Comparison of ENCODE assay signal across 1 cellular context in the genomic region with DNA sequence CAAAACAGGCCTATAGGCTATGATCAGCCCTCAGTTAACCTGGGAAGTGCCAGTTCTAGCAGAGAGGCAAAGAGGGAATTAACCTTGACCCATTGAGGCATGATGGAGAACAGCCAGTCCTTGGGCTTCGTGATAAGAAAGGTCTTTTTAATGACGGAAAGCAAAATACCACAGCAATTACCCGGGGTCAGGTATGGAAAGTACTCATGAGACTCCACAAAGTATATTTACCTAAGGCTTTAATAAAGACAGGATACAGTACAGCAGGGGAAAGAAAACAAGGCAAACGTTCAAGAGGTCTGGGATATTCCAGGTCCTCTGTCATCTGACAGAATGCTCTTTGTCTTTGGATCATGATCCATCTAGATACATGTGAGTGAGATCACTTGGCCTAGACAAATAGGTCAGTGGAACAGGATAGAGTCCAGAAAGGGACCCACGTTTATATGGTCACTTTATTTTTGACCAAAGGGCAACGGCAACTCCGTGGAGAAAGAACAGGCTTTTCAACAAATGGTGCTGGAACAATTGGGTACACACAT.
TF ChIP-seq lines count a peak whose summit lies in the region.

No MANE protein-coding gene starts in this region.

TF ChIP-seq in HepG2, 621 proteins besides CTCF, POLR2A, EP300 and RAD21 (continued from another document and continues in another):
- TF ChIP-seq, protein P1, sequence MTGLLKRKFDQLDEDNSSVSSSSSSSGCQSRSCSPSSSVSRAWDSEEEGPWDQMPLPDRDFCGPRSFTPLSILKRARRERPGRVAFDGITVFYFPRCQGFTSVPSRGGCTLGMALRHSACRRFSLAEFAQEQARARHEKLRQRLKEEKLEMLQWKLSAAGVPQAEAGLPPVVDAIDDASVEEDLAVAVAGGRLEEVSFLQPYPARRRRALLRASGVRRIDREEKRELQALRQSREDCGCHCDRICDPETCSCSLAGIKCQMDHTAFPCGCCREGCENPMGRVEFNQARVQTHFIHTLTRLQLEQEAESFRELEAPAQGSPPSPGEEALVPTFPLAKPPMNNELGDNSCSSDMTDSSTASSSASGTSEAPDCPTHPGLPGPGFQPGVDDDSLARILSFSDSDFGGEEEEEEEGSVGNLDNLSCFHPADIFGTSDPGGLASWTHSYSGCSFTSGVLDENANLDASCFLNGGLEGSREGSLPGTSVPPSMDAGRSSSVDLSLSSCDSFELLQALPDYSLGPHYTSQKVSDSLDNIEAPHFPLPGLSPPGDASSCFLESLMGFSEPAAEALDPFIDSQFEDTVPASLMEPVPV (CRISPR knock-in tag; IDR thresholded peaks at IDR 0.05), result no peak
- TF ChIP-seq REPIN1 (CRISPR knock-in tag; IDR thresholded peaks at IDR 0.05; ENCODE audit: borderline replicate concordance, low read depth) (no peak), ZNF382 (CRISPR knock-in tag; IDR thresholded peaks at IDR 0.05; ENCODE audit: borderline replicate concordance) (no peak), GABPA (IDR thresholded peaks at IDR 0.05; ENCODE audit: low read depth, low read length) (no peak), GABPA (CRISPR knock-in tag; IDR thresholded peaks at IDR 0.05; ENCODE audit: low read depth) (peak; percentile 44), SNAPC2 (CRISPR knock-in tag; IDR thresholded peaks at IDR 0.05) (no peak), HHEX (CRISPR knock-in tag; IDR thresholded peaks at IDR 0.05) (peak; percentile 74; the same call in 1 of the 2 replicates), ZNF101 (CRISPR knock-in tag; IDR thresholded peaks at IDR 0.05; ENCODE audit: borderline replicate concordance, low read depth) (no peak), SIX1 (CRISPR knock-in tag; IDR thresholded peaks at IDR 0.05; ENCODE audit: borderline replicate concordance) (peak; percentile 75; the same call in 1 of the 2 replicates), ISL2 (CRISPR knock-in tag; IDR thresholded peaks at IDR 0.05) (peak; percentile 98), EHMT2 (IDR thresholded peaks at IDR 0.05; ENCODE audit: borderline replicate concordance, low read depth, low read length) (peak; percentile 92; the same call in 1 of the 2 replicates), ATRX (CRISPR knock-in tag; IDR thresholded peaks at IDR 0.05; ENCODE audit: borderline replicate concordance) (no peak), ZNF230 (CRISPR knock-in tag; IDR thresholded peaks at IDR 0.05) (no peak), KMT2A (CRISPR knock-in tag; IDR thresholded peaks at IDR 0.05) (peak; percentile 51; the same call in 1 of the 2 replicates), RFXAP (CRISPR knock-in tag; IDR thresholded peaks at IDR 0.05; ENCODE audit: borderline replicate concordance) (no peak), YEATS4 (CRISPR knock-in tag; IDR thresholded peaks at IDR 0.05; ENCODE audit: borderline replicate concordance) (peak; percentile 66; the same call in 1 of the 2 replicates), TBX2 (CRISPR knock-in tag; IDR thresholded peaks at IDR 0.05; ENCODE audit: borderline replicate concordance) (peak; percentile 86; the same call in 1 of the 2 replicates), ATAD3A (CRISPR knock-in tag; IDR thresholded peaks at IDR 0.05) (no peak), SIN3A (IDR thresholded peaks at IDR 0.05; ENCODE audit: borderline replicate concordance, low read depth, low read length) (no peak), TCF7 (IDR thresholded peaks at IDR 0.05; ENCODE audit: low read depth) (peak; percentile 68; the same call in 1 of the 2 replicates), HMG20A (CRISPR knock-in tag; IDR thresholded peaks at IDR 0.05; ENCODE audit: borderline replicate concordance) (peak; percentile 87; the same call in 1 of the 2 replicates), ZNF468 (CRISPR knock-in tag; IDR thresholded peaks at IDR 0.05) (no peak), MED13 (CRISPR knock-in tag; IDR thresholded peaks at IDR 0.05) (peak; percentile 92), RFXANK (CRISPR knock-in tag; IDR thresholded peaks at IDR 0.05) (0 out of 2 replicates have a peak, but pooled peaks have one; percentile 40), POGZ (CRISPR knock-in tag; IDR thresholded peaks at IDR 0.05) (peak; percentile 87), TEAD2 (CRISPR knock-in tag; IDR thresholded peaks at IDR 0.05) (no peak), JUN (CRISPR knock-in tag; IDR thresholded peaks at IDR 0.05) (peak; percentile 84), RAD51 (IDR thresholded peaks at IDR 0.05; ENCODE audit: borderline replicate concordance) (no peak), ZNF607 (CRISPR knock-in tag; IDR thresholded peaks at IDR 0.05; ENCODE audit: borderline replicate concordance) (no peak; the same call in 1 of the 2 replicates), ZNF616 (CRISPR knock-in tag; IDR thresholded peaks at IDR 0.05; ENCODE audit: low read depth) (no peak), ZNF256 (CRISPR knock-in tag; conservative IDR thresholded peaks at IDR 0.05) (0 out of 2 replicates have a peak, but pooled peaks have one; percentile 18), ZFP62 (CRISPR knock-in tag; IDR thresholded peaks at IDR 0.05) (no peak)
- TF ChIP-seq, protein P2, sequence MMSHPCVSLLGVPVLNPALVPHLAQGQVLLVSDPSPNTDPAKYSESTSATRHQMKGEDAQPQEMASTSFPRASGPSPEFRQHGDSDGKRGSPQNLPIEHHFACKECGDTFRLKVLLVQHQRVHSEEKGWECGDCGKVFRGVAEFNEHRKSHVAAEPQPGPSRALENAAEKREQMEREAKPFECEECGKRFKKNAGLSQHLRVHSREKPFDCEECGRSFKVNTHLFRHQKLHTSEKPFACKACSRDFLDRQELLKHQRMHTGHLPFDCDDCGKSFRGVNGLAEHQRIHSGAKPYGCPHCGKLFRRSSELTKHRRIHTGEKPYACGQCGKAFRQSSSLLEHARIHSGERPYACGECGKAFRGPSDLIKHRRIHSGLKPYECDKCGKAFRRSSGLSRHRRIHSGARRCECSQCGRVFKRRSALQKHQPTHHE (CRISPR knock-in tag; IDR thresholded peaks at IDR 0.05; ENCODE audit: borderline replicate concordance), result 0 out of 2 replicates have a peak, but pooled peaks have one; percentile 64
- TF ChIP-seq, protein P3, sequence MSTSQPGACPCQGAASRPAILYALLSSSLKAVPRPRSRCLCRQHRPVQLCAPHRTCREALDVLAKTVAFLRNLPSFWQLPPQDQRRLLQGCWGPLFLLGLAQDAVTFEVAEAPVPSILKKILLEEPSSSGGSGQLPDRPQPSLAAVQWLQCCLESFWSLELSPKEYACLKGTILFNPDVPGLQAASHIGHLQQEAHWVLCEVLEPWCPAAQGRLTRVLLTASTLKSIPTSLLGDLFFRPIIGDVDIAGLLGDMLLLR (CRISPR knock-in tag; IDR thresholded peaks at IDR 0.05), result no peak
- TF ChIP-seq, protein P4, sequence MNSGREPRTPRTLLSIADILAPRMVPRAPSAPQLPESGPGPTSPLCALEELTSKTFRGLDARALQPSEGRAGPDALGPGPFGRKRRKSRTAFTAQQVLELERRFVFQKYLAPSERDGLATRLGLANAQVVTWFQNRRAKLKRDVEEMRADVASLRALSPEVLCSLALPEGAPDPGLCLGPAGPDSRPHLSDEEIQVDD (CRISPR knock-in tag; IDR thresholded peaks at IDR 0.05; ENCODE audit: borderline replicate concordance), result no peak
- TF ChIP-seq, protein P5, sequence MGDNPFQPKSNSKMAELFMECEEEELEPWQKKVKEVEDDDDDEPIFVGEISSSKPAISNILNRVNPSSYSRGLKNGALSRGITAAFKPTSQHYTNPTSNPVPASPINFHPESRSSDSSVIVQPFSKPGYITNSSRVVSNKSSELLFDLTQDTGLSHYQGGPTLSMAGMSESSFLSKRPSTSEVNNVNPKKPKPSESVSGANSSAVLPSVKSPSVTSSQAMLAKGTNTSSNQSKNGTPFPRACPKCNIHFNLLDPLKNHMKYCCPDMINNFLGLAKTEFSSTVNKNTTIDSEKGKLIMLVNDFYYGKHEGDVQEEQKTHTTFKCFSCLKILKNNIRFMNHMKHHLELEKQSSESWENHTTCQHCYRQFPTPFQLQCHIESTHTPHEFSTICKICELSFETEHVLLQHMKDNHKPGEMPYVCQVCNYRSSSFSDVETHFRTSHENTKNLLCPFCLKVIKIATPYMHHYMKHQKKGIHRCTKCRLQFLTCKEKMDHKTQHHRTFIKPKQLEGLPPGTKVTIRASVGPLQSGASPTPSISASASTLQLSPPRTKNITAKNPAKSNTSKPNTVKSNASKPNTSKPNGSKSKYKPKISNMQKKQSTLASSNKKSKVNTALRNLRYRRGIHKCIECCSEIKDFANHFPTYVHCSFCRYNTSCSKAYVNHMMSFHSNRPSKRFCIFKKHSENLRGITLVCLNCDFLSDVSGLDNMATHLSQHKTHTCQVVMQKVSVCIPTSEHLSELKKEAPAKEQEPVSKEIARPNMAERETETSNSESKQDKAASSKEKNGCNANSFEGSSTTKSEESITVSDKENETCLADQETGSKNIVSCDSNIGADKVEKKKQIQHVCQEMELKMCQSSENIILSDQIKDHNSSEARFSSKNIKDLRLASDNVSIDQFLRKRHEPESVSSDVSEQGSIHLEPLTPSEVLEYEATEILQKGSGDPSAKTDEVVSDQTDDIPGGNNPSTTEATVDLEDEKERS (CRISPR knock-in tag; IDR thresholded peaks at IDR 0.05), result peak; percentile 55; the same call in 1 of the 2 replicates
- TF ChIP-seq, protein P6, sequence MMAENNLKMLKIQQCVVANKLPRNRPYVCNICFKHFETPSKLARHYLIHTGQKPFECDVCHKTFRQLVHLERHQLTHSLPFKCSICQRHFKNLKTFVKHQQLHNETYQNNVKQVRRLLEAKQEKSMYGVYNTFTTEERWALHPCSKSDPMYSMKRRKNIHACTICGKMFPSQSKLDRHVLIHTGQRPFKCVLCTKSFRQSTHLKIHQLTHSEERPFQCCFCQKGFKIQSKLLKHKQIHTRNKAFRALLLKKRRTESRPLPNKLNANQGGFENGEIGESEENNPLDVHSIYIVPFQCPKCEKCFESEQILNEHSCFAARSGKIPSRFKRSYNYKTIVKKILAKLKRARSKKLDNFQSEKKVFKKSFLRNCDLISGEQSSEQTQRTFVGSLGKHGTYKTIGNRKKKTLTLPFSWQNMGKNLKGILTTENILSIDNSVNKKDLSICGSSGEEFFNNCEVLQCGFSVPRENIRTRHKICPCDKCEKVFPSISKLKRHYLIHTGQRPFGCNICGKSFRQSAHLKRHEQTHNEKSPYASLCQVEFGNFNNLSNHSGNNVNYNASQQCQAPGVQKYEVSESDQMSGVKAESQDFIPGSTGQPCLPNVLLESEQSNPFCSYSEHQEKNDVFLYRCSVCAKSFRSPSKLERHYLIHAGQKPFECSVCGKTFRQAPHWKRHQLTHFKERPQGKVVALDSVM (CRISPR knock-in tag; IDR thresholded peaks at IDR 0.05), result peak; percentile 58
- TF ChIP-seq, protein P7, sequence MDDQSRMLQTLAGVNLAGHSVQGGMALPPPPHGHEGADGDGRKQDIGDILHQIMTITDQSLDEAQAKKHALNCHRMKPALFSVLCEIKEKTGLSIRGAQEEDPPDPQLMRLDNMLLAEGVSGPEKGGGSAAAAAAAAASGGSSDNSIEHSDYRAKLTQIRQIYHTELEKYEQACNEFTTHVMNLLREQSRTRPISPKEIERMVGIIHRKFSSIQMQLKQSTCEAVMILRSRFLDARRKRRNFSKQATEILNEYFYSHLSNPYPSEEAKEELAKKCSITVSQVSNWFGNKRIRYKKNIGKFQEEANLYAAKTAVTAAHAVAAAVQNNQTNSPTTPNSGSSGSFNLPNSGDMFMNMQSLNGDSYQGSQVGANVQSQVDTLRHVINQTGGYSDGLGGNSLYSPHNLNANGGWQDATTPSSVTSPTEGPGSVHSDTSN (CRISPR knock-in tag; IDR thresholded peaks at IDR 0.05; ENCODE audit: borderline replicate concordance), result no peak
- TF ChIP-seq, protein P8, sequence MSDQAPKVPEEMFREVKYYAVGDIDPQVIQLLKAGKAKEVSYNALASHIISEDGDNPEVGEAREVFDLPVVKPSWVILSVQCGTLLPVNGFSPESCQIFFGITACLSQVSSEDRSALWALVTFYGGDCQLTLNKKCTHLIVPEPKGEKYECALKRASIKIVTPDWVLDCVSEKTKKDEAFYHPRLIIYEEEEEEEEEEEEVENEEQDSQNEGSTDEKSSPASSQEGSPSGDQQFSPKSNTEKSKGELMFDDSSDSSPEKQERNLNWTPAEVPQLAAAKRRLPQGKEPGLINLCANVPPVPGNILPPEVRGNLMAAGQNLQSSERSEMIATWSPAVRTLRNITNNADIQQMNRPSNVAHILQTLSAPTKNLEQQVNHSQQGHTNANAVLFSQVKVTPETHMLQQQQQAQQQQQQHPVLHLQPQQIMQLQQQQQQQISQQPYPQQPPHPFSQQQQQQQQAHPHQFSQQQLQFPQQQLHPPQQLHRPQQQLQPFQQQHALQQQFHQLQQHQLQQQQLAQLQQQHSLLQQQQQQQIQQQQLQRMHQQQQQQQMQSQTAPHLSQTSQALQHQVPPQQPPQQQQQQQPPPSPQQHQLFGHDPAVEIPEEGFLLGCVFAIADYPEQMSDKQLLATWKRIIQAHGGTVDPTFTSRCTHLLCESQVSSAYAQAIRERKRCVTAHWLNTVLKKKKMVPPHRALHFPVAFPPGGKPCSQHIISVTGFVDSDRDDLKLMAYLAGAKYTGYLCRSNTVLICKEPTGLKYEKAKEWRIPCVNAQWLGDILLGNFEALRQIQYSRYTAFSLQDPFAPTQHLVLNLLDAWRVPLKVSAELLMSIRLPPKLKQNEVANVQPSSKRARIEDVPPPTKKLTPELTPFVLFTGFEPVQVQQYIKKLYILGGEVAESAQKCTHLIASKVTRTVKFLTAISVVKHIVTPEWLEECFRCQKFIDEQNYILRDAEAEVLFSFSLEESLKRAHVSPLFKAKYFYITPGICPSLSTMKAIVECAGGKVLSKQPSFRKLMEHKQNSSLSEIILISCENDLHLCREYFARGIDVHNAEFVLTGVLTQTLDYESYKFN (CRISPR knock-in tag; conservative IDR thresholded peaks at IDR 0.05), result peak; percentile 94
- TF ChIP-seq, protein P9, sequence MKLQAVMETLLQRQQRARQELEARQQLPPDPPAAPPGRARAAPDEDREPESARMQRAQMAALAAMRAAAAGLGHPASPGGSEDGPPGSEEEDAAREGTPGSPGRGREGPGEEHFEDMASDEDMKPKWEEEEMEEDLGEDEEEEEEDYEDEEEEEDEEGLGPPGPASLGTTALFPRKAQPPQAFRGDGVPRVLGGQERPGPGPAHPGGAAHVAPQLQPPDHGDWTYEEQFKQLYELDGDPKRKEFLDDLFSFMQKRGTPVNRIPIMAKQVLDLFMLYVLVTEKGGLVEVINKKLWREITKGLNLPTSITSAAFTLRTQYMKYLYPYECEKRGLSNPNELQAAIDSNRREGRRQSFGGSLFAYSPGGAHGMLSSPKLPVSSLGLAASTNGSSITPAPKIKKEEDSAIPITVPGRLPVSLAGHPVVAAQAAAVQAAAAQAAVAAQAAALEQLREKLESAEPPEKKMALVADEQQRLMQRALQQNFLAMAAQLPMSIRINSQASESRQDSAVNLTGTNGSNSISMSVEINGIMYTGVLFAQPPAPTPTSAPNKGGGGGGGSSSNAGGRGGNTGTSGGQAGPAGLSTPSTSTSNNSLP (IDR thresholded peaks at IDR 0.05; ENCODE audit: low read depth, low read length), result peak; percentile 85
- TF ChIP-seq, protein P10, sequence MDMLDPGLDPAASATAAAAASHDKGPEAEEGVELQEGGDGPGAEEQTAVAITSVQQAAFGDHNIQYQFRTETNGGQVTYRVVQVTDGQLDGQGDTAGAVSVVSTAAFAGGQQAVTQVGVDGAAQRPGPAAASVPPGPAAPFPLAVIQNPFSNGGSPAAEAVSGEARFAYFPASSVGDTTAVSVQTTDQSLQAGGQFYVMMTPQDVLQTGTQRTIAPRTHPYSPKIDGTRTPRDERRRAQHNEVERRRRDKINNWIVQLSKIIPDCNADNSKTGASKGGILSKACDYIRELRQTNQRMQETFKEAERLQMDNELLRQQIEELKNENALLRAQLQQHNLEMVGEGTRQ (IDR thresholded peaks at IDR 0.05; ENCODE audit: low read depth, low read length), result no peak
- TF ChIP-seq, protein P10 (CRISPR knock-in tag; IDR thresholded peaks at IDR 0.05; ENCODE audit: borderline replicate concordance), result no peak
